Comparison of ENCODE assay signal across 18 cellular contexts in genomic region chr20:17852323-17852722, GRCh38.
DNase-seq lines count a peak whose midpoint lies in the region; ATAC-seq and TF ChIP-seq lines count a peak whose summit lies in the region.
"Had no signal": no experiment of that assay in that cellular context is flagged by ENCODE, and none has a peak within 500 bp of the region (broad histone marks: within the 10 kb centered on the region; RNA-seq: fewer than 3 reads in every experiment).

No MANE protein-coding gene starts in this region.

- H3K36me3 ChIP-seq in duodenal mucosa (ENCODE audit: control insufficient read depth in 1 of 2, insufficient read depth in 2 of 2, low read length in 2 of 2), result no peaks in the 10 kb centered on the region
- no peaks in the 10 kb centered on the region for H3K36me3 ChIP-seq in mesendoderm (ENCODE audit: control insufficient read depth, insufficient read depth, low read length)

- H2BK5ac ChIP-seq in mesendoderm (ENCODE audit: low read length), result no peak overlapping the region

- H3K27me3 ChIP-seq in duodenal mucosa (ENCODE audit: control insufficient read depth in 1 of 2, insufficient read depth in 2 of 2, low read length in 2 of 2) (no peaks in the 10 kb centered on the region), mesendoderm (ENCODE audit: insufficient read depth, low read length, poor library complexity) (no peaks in the 10 kb centered on the region)

- no peak overlapping the region for H3K27ac Mint-ChIP-seq in CD14-positive monocyte

- H3K9ac ChIP-seq in duodenal mucosa (ENCODE audit: low read depth in 1 of 2, low read length in 2 of 2), result no peak overlapping the region
- H3K9ac ChIP-seq in mesendoderm (ENCODE audit: low read length), result no peak overlapping the region

- no peak for ATAC-seq in GM18498 (IDR thresholded peaks at IDR 0.05; ENCODE audit: unreplicated experiment)
- ATAC-seq: Right ventricle myocardium inferior had no signal

- DNase-seq in CD14-positive monocyte (ENCODE audit: low spot score), result peak; percentile 8
- DNase-seq in OCI-M1 (lab: John Stamatoyannopoulos, UW), result peak; percentile 80
- peak; percentile 79 for DNase-seq in mesendoderm
- DNase-seq in GDM1 (lab: John Stamatoyannopoulos, UW), result no peak
- no peak for DNase-seq in NCI-H1694 (lab: John Stamatoyannopoulos, UW)
- DNase-seq in NCI-H82 treated with DMSO at 0.1 percent for 48 hours (lab: John Stamatoyannopoulos, UW; ENCODE audit: unreplicated experiment), result no peak
- DNase-seq: 8988T; CD4-positive, CD25-positive, alpha-beta regulatory T cell; COR-L47; DMS53; EL; NCI-H1417 treated with DMSO at 0.1 percent for 48 hours; NCI-H1930; NCI-H526 had no signal

- H3K4me3 ChIP-seq in duodenal mucosa (ENCODE audit: low read depth in 1 of 2, low read length in 2 of 2) (no peak overlapping the region), mesendoderm (ENCODE audit: low read length) (no peak overlapping the region)

- H3K4me1 Mint-ChIP-seq in CD14-positive monocyte, result peaks cover 6% of the 10 kb centered on the region

- no CpG with 5 or more reads among the region's 3 CpGs for WGBS in mesendoderm (ENCODE audit: extremely low coverage, insufficient coverage, low lambda C conversion rate)

- H3K4me2 ChIP-seq in mesendoderm (ENCODE audit: low read length), result no peak overlapping the region

- H3K79me1 ChIP-seq in mesendoderm (ENCODE audit: low read length), result no peaks in the 10 kb centered on the region

- no peak overlapping the region for H3K4ac ChIP-seq in mesendoderm (ENCODE audit: low read depth, low read length)

- no peaks in the 10 kb centered on the region for H3K9me3 ChIP-seq in duodenal mucosa (ENCODE audit: control insufficient read depth in 1 of 2, low read length in 2 of 2)

- no peak overlapping the region for H3K23ac ChIP-seq in mesendoderm (ENCODE audit: low read length)

- H3K18ac ChIP-seq in mesendoderm (ENCODE audit: low read length), result no peak overlapping the region

- H2BK15ac ChIP-seq in mesendoderm (replicated peaks; ENCODE audit: low read depth), result no peak overlapping the region

- no peak overlapping the region for H3K4me3 Mint-ChIP-seq in CD14-positive monocyte
- H3K4me3 Mint-ChIP-seq: B cell; CD4-positive, CD25-positive, alpha-beta regulatory T cell had no signal

- H4K5ac ChIP-seq in mesendoderm (ENCODE audit: low read length), result no peak overlapping the region

- peaks cover 0 to 3% (median 0%) of the 10 kb centered on the region in 7 donors for H3K9me3 Mint-ChIP-seq in CD14-positive monocyte
- H3K9me3 Mint-ChIP-seq: CD4-positive, CD25-positive, alpha-beta regulatory T cell had no signal

- no peaks in the 10 kb centered on the region for H3K79me2 ChIP-seq in mesendoderm (ENCODE audit: control insufficient read depth, insufficient read depth, low read length)

- H2AK5ac ChIP-seq in mesendoderm (ENCODE audit: low read length), result no peak overlapping the region

- H3K36me3 Mint-ChIP-seq in CD14-positive monocyte, result no peaks in the 10 kb centered on the region
- H3K36me3 Mint-ChIP-seq: CD4-positive, CD25-positive, alpha-beta regulatory T cell had no signal

- H3K56ac ChIP-seq in mesendoderm (ENCODE audit: low read length), result peak overlapping the region; percentile 47

- no peak for TF ChIP-seq CTCF in CD14-positive monocyte (IDR thresholded peaks at IDR 0.05)

- peaks cover 0 to 5% (median 3%) of the 10 kb centered on the region in 3 donors for H3K27me3 Mint-ChIP-seq in CD14-positive monocyte (ENCODE audit: low read depth in 3 of 3)
- H3K27me3 Mint-ChIP-seq: B cell had no signal

- intact Hi-C loops in CD14-positive monocyte (cut with micrococcal nuclease), result no loop called here

- H3K4me1 ChIP-seq in duodenal mucosa (ENCODE audit: control insufficient read depth in 1 of 2, insufficient read depth in 2 of 2, low read length in 2 of 2) (peaks cover 54 to 70% of the 10 kb centered on the region in 2 donors), mesendoderm (ENCODE audit: control insufficient read depth, low read depth, low read length) (no peaks in the 10 kb centered on the region)

- no peak overlapping the region for H4K8ac ChIP-seq in mesendoderm (ENCODE audit: low read depth, low read length)

- H3K27ac ChIP-seq in duodenal mucosa (ENCODE audit: low read depth, low read length) (peak overlapping the region; percentile 1), mesendoderm (ENCODE audit: low read depth, low read length) (no peak overlapping the region)

- no peak overlapping the region for H2BK120ac ChIP-seq in mesendoderm (ENCODE audit: low read depth, low read length)

Comparison
In these comparisons a context has a peak if more than half of its experiments do, and no peak if none do; other contexts are left out.
1. DNase-seq: peak in CD14-positive monocyte (single experiment), OCI-M1 (single experiment) and mesendoderm (single experiment); none in GDM1 (single experiment), NCI-H1694 (single experiment) and NCI-H82 treated with DMSO at 0.1 percent for 48 hours (single experiment).